Comparison of ENCODE assay signal across 8 cellular contexts in the genomic region with DNA sequence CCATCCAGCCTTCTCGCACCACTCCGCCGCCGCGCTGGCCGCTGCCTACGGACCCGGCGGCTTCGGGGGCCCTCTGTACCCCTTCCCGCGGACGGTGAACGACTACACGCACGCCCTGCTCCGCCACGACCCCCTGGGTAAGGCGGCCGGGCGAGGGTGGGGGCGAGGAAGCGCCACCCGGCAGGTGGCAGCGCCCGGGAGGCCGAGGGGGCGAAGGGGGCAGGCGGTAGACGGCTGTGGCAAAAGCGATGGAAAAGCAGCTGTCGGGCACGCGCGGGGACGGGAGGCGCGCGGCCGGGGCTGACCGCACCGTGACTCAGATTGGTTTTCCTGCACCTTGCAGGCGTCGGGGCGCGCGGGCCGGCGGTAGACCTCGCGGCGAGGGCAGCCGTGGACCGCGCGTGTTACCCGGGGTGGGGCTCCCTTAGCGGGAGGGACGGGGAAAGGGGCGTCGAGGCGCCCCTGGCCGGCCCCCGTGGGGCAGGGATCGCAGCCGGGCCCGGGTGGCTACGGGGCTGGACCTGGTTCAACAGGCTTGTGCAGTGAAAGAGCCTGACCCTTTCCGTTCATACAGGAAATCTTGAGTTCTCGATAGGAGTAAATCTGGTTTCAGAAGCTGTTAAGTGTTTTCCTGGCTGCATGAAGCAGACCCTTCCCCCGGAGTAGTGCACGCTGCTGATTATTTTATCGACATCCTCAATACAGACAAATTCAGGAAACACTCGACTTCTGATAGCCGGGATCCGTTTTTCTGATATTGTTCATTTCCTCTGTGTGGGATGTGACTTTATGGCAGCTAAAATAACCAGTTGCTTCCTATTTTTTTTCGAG. TPM values are rescaled to one million over a fixed set of nuclear protein-coding genes. Genes with fewer than 3 reads are reported as not detected.
A peak's percentile ranks its signal among the peaks of the same experiment; 100 is the strongest.
DNase-seq lines count a peak whose midpoint lies in the region; ATAC-seq lines count a peak whose summit lies in the region.

No MANE protein-coding gene starts in this region.

- no peaks in the 10 kb centered on the region for H3K9me3 Mint-ChIP-seq in activated CD8-positive, alpha-beta T cell treated with anti-CD3 and anti-CD28 coated beads, Interleukin-2, amount 10 ng/mL, durations not matched to agents 7 days and 5 days (ENCODE audit: insufficient read depth)
- H3K9me3 Mint-ChIP-seq in stimulated activated effector memory CD8-positive, alpha-beta T cell treated with anti-CD3 and anti-CD28 coated beads, Interleukin-12 subunit alpha, Interleukin-12 subunit beta, amount 100 ng/mL, for 72 hours, result no peaks in the 10 kb centered on the region

- peaks cover 24% of the 10 kb centered on the region for H3K4me1 ChIP-seq in effector memory CD4-positive, alpha-beta T cell (ENCODE audit: control insufficient read depth, insufficient read depth, low read length, poor library complexity, severe bottlenecking)
- no peaks in the 10 kb centered on the region for H3K4me1 ChIP-seq in mesodermal cell (ENCODE audit: control insufficient read depth, insufficient read depth, low read length, poor library complexity, severe bottlenecking)

- ATAC-seq in GM19351 (IDR thresholded peaks at IDR 0.05; ENCODE audit: unreplicated experiment) (peak; percentile 39), GM19467 (IDR thresholded peaks at IDR 0.05; ENCODE audit: unreplicated experiment) (no peak)
- peak; percentile 61 for ATAC-seq in activated CD8-positive, alpha-beta T cell treated with anti-CD3 and anti-CD28 coated beads, Interleukin-2, amount 10 ng/mL, durations not matched to agents 7 days and 5 days
- peak; percentile 79 for ATAC-seq in stimulated activated effector memory CD8-positive, alpha-beta T cell treated with anti-CD3 and anti-CD28 coated beads, Interleukin-12 subunit alpha, Interleukin-12 subunit beta, amount 100 ng/mL, for 72 hours

- peak overlapping the region; percentile 68 for H3K4me3 ChIP-seq in effector memory CD4-positive, alpha-beta T cell (ENCODE audit: insufficient read depth, low read depth, low read length, poor library complexity, severe bottlenecking)
- peak overlapping the region; percentile 39 for H3K4me3 ChIP-seq in mesodermal cell (ENCODE audit: extremely low read depth, insufficient read depth, low read length, poor library complexity, severe bottlenecking)

- WGBS in mesodermal cell (ENCODE audit: insufficient coverage in 2 of 2), 2 experiments, result 0 to 1% methylated on average over 53 to 57 of the region's 77 CpGs

- no peak overlapping the region for H3K27ac Mint-ChIP-seq in activated CD8-positive, alpha-beta T cell treated with anti-CD3 and anti-CD28 coated beads, Interleukin-2, amount 10 ng/mL, durations not matched to agents 7 days and 5 days
- no peak overlapping the region for H3K27ac Mint-ChIP-seq in stimulated activated effector memory CD8-positive, alpha-beta T cell treated with anti-CD3 and anti-CD28 coated beads, Interleukin-12 subunit alpha, Interleukin-12 subunit beta, amount 100 ng/mL, for 72 hours

- no peaks in the 10 kb centered on the region for H3K36me3 ChIP-seq in effector memory CD4-positive, alpha-beta T cell (ENCODE audit: control insufficient read depth, insufficient read depth, low read length)
- H3K36me3 ChIP-seq in mesodermal cell (ENCODE audit: control insufficient read depth, insufficient read depth, low read length), result no peaks in the 10 kb centered on the region

- peaks cover 66% of the 10 kb centered on the region for H3K27me3 Mint-ChIP-seq in activated CD8-positive, alpha-beta T cell treated with anti-CD3 and anti-CD28 coated beads, Interleukin-2, amount 10 ng/mL, durations not matched to agents 7 days and 5 days (ENCODE audit: low read depth)

- no peaks in the 10 kb centered on the region for H3K36me3 Mint-ChIP-seq in activated CD8-positive, alpha-beta T cell treated with anti-CD3 and anti-CD28 coated beads, Interleukin-2, amount 10 ng/mL, durations not matched to agents 7 days and 5 days (ENCODE audit: low read depth)
- H3K36me3 Mint-ChIP-seq in stimulated activated effector memory CD8-positive, alpha-beta T cell treated with anti-CD3 and anti-CD28 coated beads, Interleukin-12 subunit alpha, Interleukin-12 subunit beta, amount 100 ng/mL, for 72 hours, result no peaks in the 10 kb centered on the region

- H3K27ac ChIP-seq in effector memory CD4-positive, alpha-beta T cell (ENCODE audit: insufficient read depth, low read length, poor library complexity, severe bottlenecking), result no peak overlapping the region
- peak overlapping the region; percentile 66 for H3K27ac ChIP-seq in mesodermal cell (ENCODE audit: low read depth, low read length, severe bottlenecking)

- DNase-seq in NCI-H146 (lab: John Stamatoyannopoulos, UW) (peak; percentile 40), Ammon's horn (ENCODE audit: low spot score) (no peak)
- DNase-seq in activated CD8-positive, alpha-beta T cell treated with anti-CD3 and anti-CD28 coated beads, Interleukin-2, amount 10 ng/mL, durations not matched to agents 7 days and 5 days, result peak; percentile 72
- DNase-seq in effector memory CD4-positive, alpha-beta T cell, result peak; percentile 34 to 51 (median 48)
- peak; percentile 61 to 83 for DNase-seq in stimulated activated effector memory CD8-positive, alpha-beta T cell treated with anti-CD3 and anti-CD28 coated beads, Interleukin-12 subunit alpha, Interleukin-12 subunit beta, amount 100 ng/mL, for 72 hours (ENCODE audit: low spot score in 2 of 2)

- peaks cover 28% of the 10 kb centered on the region for H3K27me3 ChIP-seq in effector memory CD4-positive, alpha-beta T cell (replicated peaks; ENCODE audit: control insufficient read depth, insufficient read depth, low read length, poor library complexity, severe bottlenecking)

- H3K4me1 Mint-ChIP-seq in activated CD8-positive, alpha-beta T cell treated with anti-CD3 and anti-CD28 coated beads, Interleukin-2, amount 10 ng/mL, durations not matched to agents 7 days and 5 days (ENCODE audit: low read depth), result peaks cover 28% of the 10 kb centered on the region
- peaks cover 12% of the 10 kb centered on the region for H3K4me1 Mint-ChIP-seq in stimulated activated effector memory CD8-positive, alpha-beta T cell treated with anti-CD3 and anti-CD28 coated beads, Interleukin-12 subunit alpha, Interleukin-12 subunit beta, amount 100 ng/mL, for 72 hours

- CTCF ChIA-PET in activated CD8-positive, alpha-beta T cell treated with anti-CD3 and anti-CD28 coated beads, Interleukin-2, amount 10 ng/mL, durations not matched to agents 7 days and 5 days (lab: Charles Lee), result interaction anchor here (1.1 kb wide), 1 partner anchor 152 kb away, joined by 3 read pairs; no protein-coding TSS in a partner anchor

- POLR2A ChIA-PET in activated CD8-positive, alpha-beta T cell treated with anti-CD3 and anti-CD28 coated beads, Interleukin-2, amount 10 ng/mL, durations not matched to agents 7 days and 5 days (lab: Charles Lee), result interaction anchor here (0.8 kb wide), 1 partner anchor 9 kb away, joined by 4 read pairs; no protein-coding TSS in a partner anchor

- peak overlapping the region; percentile 63 for H3K4me3 Mint-ChIP-seq in activated CD8-positive, alpha-beta T cell treated with anti-CD3 and anti-CD28 coated beads, Interleukin-2, amount 10 ng/mL, durations not matched to agents 7 days and 5 days
- H3K4me3 Mint-ChIP-seq in stimulated activated effector memory CD8-positive, alpha-beta T cell treated with anti-CD3 and anti-CD28 coated beads, Interleukin-12 subunit alpha, Interleukin-12 subunit beta, amount 100 ng/mL, for 72 hours, result peak overlapping the region; percentile 66

- no peaks in the 10 kb centered on the region for H3K9me3 ChIP-seq in effector memory CD4-positive, alpha-beta T cell (ENCODE audit: control insufficient read depth, low read length)
- H3K9me3 ChIP-seq in mesodermal cell (ENCODE audit: control insufficient read depth, low read length), result peaks cover 5% of the 10 kb centered on the region

RNA-seq across cellular contexts. Expression of gene HHEX, which starts 0.7 kb away (rescaled TPM):
- total RNA-seq in activated CD8-positive, alpha-beta T cell treated with anti-CD3 and anti-CD28 coated beads, Interleukin-2, amount 10 ng/mL, durations not matched to agents 7 days and 5 days, result under 1 TPM in 1 of 2 experiments, not detected in 1; 0.13 TPM
- 19.6 TPM for polyA plus RNA-seq in mesodermal cell (2013, experiment 1 of 2)
- polyA plus RNA-seq in mesodermal cell (2013, experiment 2 of 2), result 13.3 TPM
